In the genomic region with DNA sequence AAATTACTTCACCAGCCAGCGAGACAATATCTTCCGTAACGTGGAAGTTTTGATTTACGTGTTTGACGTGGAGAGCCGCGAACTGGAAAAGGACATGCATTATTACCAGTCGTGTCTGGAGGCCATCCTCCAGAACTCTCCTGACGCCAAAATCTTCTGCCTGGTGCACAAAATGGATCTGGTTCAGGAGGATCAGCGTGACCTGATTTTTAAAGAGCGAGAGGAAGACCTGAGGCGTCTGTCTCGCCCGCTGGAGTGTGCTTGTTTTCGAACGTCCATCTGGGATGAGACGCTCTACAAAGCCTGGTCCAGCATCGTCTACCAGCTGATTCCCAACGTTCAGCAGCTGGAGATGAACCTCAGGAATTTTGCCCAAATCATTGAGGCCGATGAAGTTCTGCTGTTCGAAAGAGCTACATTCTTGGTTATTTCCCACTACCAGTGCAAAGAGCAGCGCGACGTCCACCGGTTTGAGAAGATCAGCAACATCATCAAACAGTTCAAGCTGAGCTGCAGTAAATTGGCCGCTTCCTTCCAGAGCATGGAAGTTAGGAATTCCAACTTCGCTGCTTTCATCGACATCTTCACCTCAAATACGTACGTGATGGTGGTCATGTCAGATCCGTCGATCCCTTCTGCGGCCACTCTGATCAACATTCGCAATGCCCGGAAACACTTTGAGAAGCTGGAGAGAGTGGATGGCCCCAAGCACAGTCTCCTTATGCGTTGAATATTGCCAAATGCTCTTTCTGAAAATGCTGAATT, we compare ENCODE assay signal across 8 cellular contexts. TPM values are rescaled to one million over a fixed set of nuclear protein-coding genes. Genes with fewer than 3 reads are reported as not detected.
DNase-seq lines count a peak whose midpoint lies in the region; ATAC-seq and TF ChIP-seq lines count a peak whose summit lies in the region.

No MANE protein-coding gene starts in this region.

- H3K27me3 ChIP-seq in thoracic aorta (replicated peaks; ENCODE audit: insufficient read depth): no peaks in the 10 kb centered on the region

- peak; percentile 3 for DNase-seq in activated naive CD4-positive, alpha-beta T cell treated with Interleukin-2 at 50 U/mL for 16 hours
- no peak for DNase-seq in activated naive CD4-positive, alpha-beta T cell treated with anti-CD3 and anti-CD28 coated beads, Interleukin-2, amount 50 U/mL, for 16 hours
- peak; percentile 56 for DNase-seq in RKO (ENCODE audit: low spot score)
- DNase-seq in memory B cell (ENCODE audit: low spot score in 2 of 2): no peak
- no peak for DNase-seq in thoracic aorta (ENCODE audit: low spot score)
- DNase-seq in NCI-H2107 (lab: John Stamatoyannopoulos, UW): no peak

- H3K27ac ChIP-seq in thoracic aorta: peak overlapping the region; percentile 93 to 97

- H3K4me3 Mint-ChIP-seq in dendritic cell treated with granulocyte-macrophage colony-stimulating factor and Interleukin-4, amounts not matched to agents 40 ng/mL and 50 ng/mL, for 4 days: peak overlapping the region; percentile 93
- peak overlapping the region; percentile 92 for H3K4me3 Mint-ChIP-seq in memory B cell

- peak overlapping the region; percentile 98 for H3K27ac Mint-ChIP-seq in dendritic cell treated with granulocyte-macrophage colony-stimulating factor and Interleukin-4, amounts not matched to agents 40 ng/mL and 50 ng/mL, for 4 days
- peak overlapping the region; percentile 94 for H3K27ac Mint-ChIP-seq in memory B cell

- H3K4me1 Mint-ChIP-seq in dendritic cell treated with granulocyte-macrophage colony-stimulating factor and Interleukin-4, amounts not matched to agents 40 ng/mL and 50 ng/mL, for 4 days (ENCODE audit: low read depth): peaks cover 26% of the 10 kb centered on the region
- peaks cover 15% of the 10 kb centered on the region for H3K4me1 Mint-ChIP-seq in memory B cell

- TF ChIP-seq CTCF in thoracic aorta (IDR thresholded peaks at IDR 0.05): no peak

- peaks cover 24 to 42% of the 10 kb centered on the region in 2 donors for H3K4me1 ChIP-seq in thoracic aorta (ENCODE audit: control insufficient read depth in 1 of 2, low read depth in 2 of 2)

- H3K9me3 ChIP-seq in thoracic aorta: no peaks in the 10 kb centered on the region

- H3K36me3 ChIP-seq in thoracic aorta: no peaks in the 10 kb centered on the region

- intact Hi-C loops in dendritic cell treated with granulocyte-macrophage colony-stimulating factor and Interleukin-4, amounts not matched to agents 40 ng/mL and 50 ng/mL, for 4 days (cut with micrococcal nuclease): loop anchor here (1.0 to 5.0 kb wide), 6 partner anchors 52 to 407 kb away; partner anchors contain the start of genes DENND4C, HAUS6, PLIN2 and RPS6

- H3K9me3 Mint-ChIP-seq in dendritic cell treated with granulocyte-macrophage colony-stimulating factor and Interleukin-4, amounts not matched to agents 40 ng/mL and 50 ng/mL, for 4 days: no peaks in the 10 kb centered on the region
- H3K9me3 Mint-ChIP-seq in memory B cell: no peaks in the 10 kb centered on the region

- ATAC-seq in memory B cell (ENCODE audit: low read depth): no peak
- ATAC-seq in thoracic aorta (ENCODE audit: insufficient number of reproducible peaks, low FRiP score, low read depth): no peak
- no peak for ATAC-seq in HG03442 (IDR thresholded peaks at IDR 0.05; ENCODE audit: unreplicated experiment)

- H3K36me3 Mint-ChIP-seq in dendritic cell treated with granulocyte-macrophage colony-stimulating factor and Interleukin-4, amounts not matched to agents 40 ng/mL and 50 ng/mL, for 4 days (ENCODE audit: low read depth): peaks cover 25% of the 10 kb centered on the region
- H3K36me3 Mint-ChIP-seq in memory B cell: peaks cover 3% of the 10 kb centered on the region

- H3K4me3 ChIP-seq in thoracic aorta: peak overlapping the region; percentile 92

- no peaks in the 10 kb centered on the region for H3K27me3 Mint-ChIP-seq in dendritic cell treated with granulocyte-macrophage colony-stimulating factor and Interleukin-4, amounts not matched to agents 40 ng/mL and 50 ng/mL, for 4 days
- no peaks in the 10 kb centered on the region for H3K27me3 Mint-ChIP-seq in memory B cell

RNA-seq across cellular contexts. Expression of gene RRAGA, which starts 0.8 kb away (rescaled TPM):
- total RNA-seq in thoracic aorta: 10 to 100 TPM; 46.3 to 47.1 TPM

RNA-seq across cellular contexts. Expression of gene SAXO1, which starts 17.0 kb away (rescaled TPM):
- 1 to 10 TPM in 1 of 2 donors, under 1 TPM in 1; 0.27 to 1.8 TPM for total RNA-seq in thoracic aorta

RNA-seq across cellular contexts. Expression of gene HAUS6, which starts 52.6 kb away (rescaled TPM):
- total RNA-seq in thoracic aorta: 1 to 10 TPM; 5.4 to 7.0 TPM

Comparison
In these comparisons a context has a peak if more than half of its experiments do, and no peak if none do; other contexts are left out.
1. DNase-seq: peak in activated naive CD4-positive, alpha-beta T cell treated with Interleukin-2 at 50 U/mL for 16 hours (single experiment) and RKO (single experiment); none in activated naive CD4-positive, alpha-beta T cell treated with anti-CD3 and anti-CD28 coated beads, Interleukin-2, amount 50 U/mL, for 16 hours (single experiment), memory B cell (0 of 2), thoracic aorta (single experiment) and NCI-H2107 (single experiment).